24 cellular contexts compared by ENCODE assay signal in genomic region chr12:84763112-84763511, GRCh38.
DNase-seq lines count a peak whose midpoint lies in the region; ATAC-seq and TF ChIP-seq lines count a peak whose summit lies in the region.
"Had no signal": no experiment of that assay in that cellular context is flagged by ENCODE, and none has a peak within 500 bp of the region (broad histone marks: within the 10 kb centered on the region; RNA-seq: fewer than 3 reads in every experiment).

No MANE protein-coding gene starts in this region.

- H3K4me2 ChIP-seq in GM23338: no peak overlapping the region
- H3K4me2 ChIP-seq: PC-9 had no signal

- H4K20me1 ChIP-seq in GM23338 (replicated peaks; ENCODE audit: insufficient read depth): no peaks in the 10 kb centered on the region

- ATAC-seq in GM23338: no peak
- ATAC-seq in foreskin keratinocyte: peak; percentile 21
- no peak for ATAC-seq in GM19035 (IDR thresholded peaks at IDR 0.05; ENCODE audit: unreplicated experiment)
- no peak for ATAC-seq in GM18867 (IDR thresholded peaks at IDR 0.05; ENCODE audit: unreplicated experiment)
- ATAC-seq: activated CD8-positive, alpha-beta memory T cell treated with anti-CD3 and anti-CD28 coated beads, Interleukin-2, amount 10 ng/mL, durations not matched to agents 7 days and 5 days had no signal

- TF ChIP-seq CTCF in AG04449 (IDR thresholded peaks at IDR 0.05; ENCODE audit: insufficient read depth, low read length, missing control alignments): no peak
- no peak for TF ChIP-seq CTCF in GM23338 (conservative IDR thresholded peaks at IDR 0.05; ENCODE audit: low read depth in 2 of 2)
- no peak for TF ChIP-seq CTCF in foreskin keratinocyte (conservative IDR thresholded peaks at IDR 0.05)
- TF ChIP-seq CTCF in uterus (IDR thresholded peaks at IDR 0.05): no peak

- H3K79me2 ChIP-seq in GM23338 (replicated peaks; ENCODE audit: insufficient read depth): no peaks in the 10 kb centered on the region

- H3K36me3 ChIP-seq in GM23338 (ENCODE audit: insufficient read depth) (no peaks in the 10 kb centered on the region), uterus (no peaks in the 10 kb centered on the region)
- H3K36me3 ChIP-seq: neutrophil, transverse colon had no signal

- no peaks in the 10 kb centered on the region for H3K27me3 Mint-ChIP-seq in GM23338 (ENCODE audit: insufficient read depth, low read depth, poor library complexity)
- H3K27me3 Mint-ChIP-seq: activated CD8-positive, alpha-beta memory T cell treated with anti-CD3 and anti-CD28 coated beads, Interleukin-2, amount 10 ng/mL, durations not matched to agents 7 days and 5 days; CD4-positive, alpha-beta memory T cell had no signal

- H3K4me3 ChIP-seq in AG04449 (ENCODE audit: low read depth, low read length): no peak overlapping the region
- H3K4me3 ChIP-seq in GM23338: no peak overlapping the region
- no peak overlapping the region for H3K4me3 ChIP-seq in uterus
- H3K4me3 ChIP-seq: PC-9, transverse colon had no signal

- no peaks in the 10 kb centered on the region for H3F3A ChIP-seq in GM23338 (replicated peaks; ENCODE audit: low read depth)

- peak overlapping the region; percentile 48; the same call in 1 of the 2 replicates for H2AFZ ChIP-seq in GM23338
- H2AFZ ChIP-seq: PC-9 had no signal

- no peaks in the 10 kb centered on the region for H3K9me2 ChIP-seq in GM23338 (ENCODE audit: insufficient read depth)

- DNase-seq in AG04449 (ENCODE audit: low read depth, low spot score): peak; percentile 74
- no peak for DNase-seq in GM23338 (ENCODE audit: low spot score)
- peak; percentile 92 for DNase-seq in amniotic epithelial cell (ENCODE audit: low read depth)
- no peak for DNase-seq in foreskin keratinocyte
- no peak for DNase-seq in stimulated activated CD4-positive, alpha-beta T cell treated with anti-CD3 and anti-CD28 coated beads, Interleukin-4, amount 100 ng/mL, for 4 hours
- no peak for DNase-seq in uterus
- DNase-seq: activated CD4-positive, CD25-positive, alpha-beta regulatory T cell treated with anti-CD3 and anti-CD28 coated beads, Interleukin-2, amount 50 U/mL, for 72 hours; activated CD8-positive, alpha-beta memory T cell treated with anti-CD3 and anti-CD28 coated beads, Interleukin-2, amount 10 ng/mL, durations not matched to agents 7 days and 5 days; CD4-positive, alpha-beta memory T cell; effector CD8-positive, alpha-beta T cell; Karpas-422; kidney glomerular epithelial cell; midbrain; NCI-H1417; NCI-H2171 treated with DMSO at 0.1 percent for 48 hours; NCI-H82; PC-9; stimulated activated naive CD4-positive, alpha-beta T cell; T-helper 9 cell; transverse colon had no signal

- POLR2A ChIA-PET in AG04449 (lab: Yijun Ruan, JAX): interaction anchor here (0.9 kb wide), 1 partner anchor 25 kb away, joined by 4 read pairs; no protein-coding TSS in a partner anchor

- no peak overlapping the region for H3K4me3 Mint-ChIP-seq in GM23338
- H3K4me3 Mint-ChIP-seq: activated CD8-positive, alpha-beta memory T cell treated with anti-CD3 and anti-CD28 coated beads, Interleukin-2, amount 10 ng/mL, durations not matched to agents 7 days and 5 days; CD4-positive, alpha-beta memory T cell had no signal

- no peaks in the 10 kb centered on the region for H3K9me3 ChIP-seq in uterus
- H3K9me3 ChIP-seq: neutrophil, transverse colon had no signal

- H3K27me3 ChIP-seq in GM23338 (ENCODE audit: insufficient read depth) (no peaks in the 10 kb centered on the region), foreskin keratinocyte (no peaks in the 10 kb centered on the region), uterus (no peaks in the 10 kb centered on the region)
- H3K27me3 ChIP-seq: neutrophil, transverse colon had no signal

- H3K9me3 Mint-ChIP-seq in GM23338: no peaks in the 10 kb centered on the region
- H3K9me3 Mint-ChIP-seq: activated T-helper 2 cell treated with anti-CD3 and anti-CD28 coated beads, Interferon-gamma antibody, Interleukin-2, Interleukin-4, amounts not matched to agents 10 μg/mL and 5 μg/mL and 100 μg/mL, durations not matched to agents 14 hours and 24 hours and 36 hours had no signal

- H3K36me3 Mint-ChIP-seq in GM23338 (ENCODE audit: low read depth): no peaks in the 10 kb centered on the region
- H3K36me3 Mint-ChIP-seq: activated CD8-positive, alpha-beta memory T cell treated with anti-CD3 and anti-CD28 coated beads, Interleukin-2, amount 10 ng/mL, durations not matched to agents 7 days and 5 days; CD4-positive, alpha-beta memory T cell had no signal

- H3K27ac ChIP-seq in GM23338 (ENCODE audit: low read depth) (no peak overlapping the region), foreskin keratinocyte (no peak overlapping the region), uterus (no peak overlapping the region)
- H3K27ac ChIP-seq: neutrophil, PC-9, transverse colon had no signal

- H3K27ac Mint-ChIP-seq in GM23338: no peak overlapping the region
- H3K27ac Mint-ChIP-seq: activated CD8-positive, alpha-beta memory T cell treated with anti-CD3 and anti-CD28 coated beads, Interleukin-2, amount 10 ng/mL, durations not matched to agents 7 days and 5 days; activated T-helper 2 cell treated with anti-CD3 and anti-CD28 coated beads, Interferon-gamma antibody, Interleukin-2, Interleukin-4, amounts not matched to agents 10 μg/mL and 5 μg/mL and 100 μg/mL, durations not matched to agents 14 hours and 24 hours and 36 hours; CD4-positive, alpha-beta memory T cell had no signal

- no peak for TF ChIP-seq POLR2A in uterus (IDR thresholded peaks at IDR 0.05)

- intact Hi-C loops in uterus (cut with DNase I; ENCODE audit: low total_unique reads): no loop called here

- H3K4me1 Mint-ChIP-seq in GM23338: peaks cover 24% of the 10 kb centered on the region
- H3K4me1 Mint-ChIP-seq: activated CD8-positive, alpha-beta memory T cell treated with anti-CD3 and anti-CD28 coated beads, Interleukin-2, amount 10 ng/mL, durations not matched to agents 7 days and 5 days; CD4-positive, alpha-beta memory T cell had no signal

- CTCF ChIA-PET in AG04449 (lab: Yijun Ruan, JAX): interaction anchor here (1.0 kb wide), 1 partner anchor 9 kb away, joined by 3 read pairs; no protein-coding TSS in a partner anchor

- H3K4me1 ChIP-seq in GM23338 (ENCODE audit: insufficient read depth) (peaks cover 8% of the 10 kb centered on the region; the same call in 1 of the 2 replicates), foreskin keratinocyte (no peaks in the 10 kb centered on the region), uterus (no peaks in the 10 kb centered on the region)
- H3K4me1 ChIP-seq: transverse colon had no signal

TF ChIP-seq in GM23338, 12 proteins besides CTCF, POLR2A, EP300 and RAD21 (continues in another document):
- TF ChIP-seq JUNB (IDR thresholded peaks at IDR 0.05; ENCODE audit: unreplicated experiment): no peak
- no peak for TF ChIP-seq NANOG (IDR thresholded peaks at IDR 0.05; ENCODE audit: borderline replicate concordance)
- no peak for TF ChIP-seq STAT1 (IDR thresholded peaks at IDR 0.05; ENCODE audit: unreplicated experiment)

Comparison
In these comparisons a context has a peak if more than half of its experiments do, and no peak if none do; other contexts are left out.
1. DNase-seq: peak in AG04449 (single experiment) and amniotic epithelial cell (single experiment); none in GM23338 (single experiment), foreskin keratinocyte (0 of 2), stimulated activated CD4-positive, alpha-beta T cell treated with anti-CD3 and anti-CD28 coated beads, Interleukin-4, amount 100 ng/mL, for 4 hours (0 of 2) and uterus (0 of 2).